ENCODE assay signal across 10 cellular contexts in the genomic region with DNA sequence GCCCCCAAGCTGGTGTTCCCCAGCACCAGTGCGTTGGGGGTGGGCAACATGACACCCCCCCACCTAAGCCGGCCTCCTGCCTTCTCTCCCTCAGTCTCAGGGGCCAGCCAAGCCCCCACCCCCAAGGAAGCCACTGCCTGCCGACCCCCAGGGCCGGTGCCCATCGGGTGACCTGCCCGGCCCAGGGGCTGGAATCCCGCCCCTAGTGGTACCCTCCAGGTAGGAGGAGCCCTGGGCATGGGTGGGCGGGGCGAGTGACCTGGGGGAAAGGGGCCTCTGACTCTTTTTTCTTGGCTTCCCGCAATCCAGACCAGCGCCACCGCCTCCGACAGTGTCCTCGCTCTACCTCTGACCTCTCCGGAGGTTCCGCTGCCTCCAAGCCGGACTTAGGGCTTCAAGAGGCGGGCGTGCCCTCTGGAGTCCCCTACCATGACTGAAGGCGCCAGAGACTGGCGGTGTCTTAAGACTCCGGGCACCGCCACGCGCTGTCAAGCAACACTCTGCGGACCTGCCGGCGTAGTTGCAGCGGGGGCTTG. TPM values are rescaled to one million over a fixed set of nuclear protein-coding genes. Genes with fewer than 3 reads are reported as not detected.
DNase-seq lines count a peak whose midpoint lies in the region; ATAC-seq and TF ChIP-seq lines count a peak whose summit lies in the region.
"Had no signal": no experiment of that assay in that cellular context is flagged by ENCODE, and none has a peak within 500 bp of the region (broad histone marks: within the 10 kb centered on the region; RNA-seq: fewer than 3 reads in every experiment).

No MANE protein-coding gene starts in this region.

- no peak for TF ChIP-seq POLR2A in esophagus muscularis mucosa (IDR thresholded peaks at IDR 0.05; ENCODE audit: low read depth)

- H4K20me1 ChIP-seq in SK-N-SH (ENCODE audit: insufficient read depth), result no peaks in the 10 kb centered on the region

- CTCF ChIA-PET in SK-N-SH (lab: Yijun Ruan, JAX), result interaction anchor here (0.6 to 29.9 kb wide), 42 partner anchors 8 to 317 kb away, joined by 3 to 573 read pairs (median 6); a partner anchor contains a TSS

- H3K79me2 ChIP-seq in SK-N-SH (ENCODE audit: insufficient read depth), result peaks cover 22% of the 10 kb centered on the region

- H3K4me2 ChIP-seq in SK-N-SH, result no peak overlapping the region

- no peaks in the 10 kb centered on the region for H3K9me2 ChIP-seq in SK-N-SH

- DNase-seq in SK-N-SH (peak; percentile 59), NCI-H1105 treated with DMSO at 0.1 percent for 48 hours (lab: John Stamatoyannopoulos, UW) (peak; percentile 11), esophagus muscularis mucosa (ENCODE audit: extremely low spot score) (no peak), psoas muscle (no peak), 8988T (no peak), LoVo (ENCODE audit: low spot score) (no peak)

- no peak for TF ChIP-seq EP300 in SK-N-SH (IDR thresholded peaks at IDR 0.05; ENCODE audit: borderline replicate concordance in 1 of 2, low read depth in 1 of 2, low read length in 1 of 2)
- TF ChIP-seq EP300 in esophagus muscularis mucosa (IDR thresholded peaks at IDR 0.05), result no peak

- POLR2A ChIA-PET in SK-N-SH (lab: Yijun Ruan, JAX), result no interaction called here

- H2AFZ ChIP-seq in SK-N-SH (ENCODE audit: low read depth), result no peak overlapping the region

- 83% methylated on average over 22 of the region's 29 CpGs for WGBS in SK-N-SH (ENCODE audit: low lambda C conversion rate)
- WGBS in esophagus muscularis mucosa, result 23% methylated on average over 9 of the region's 29 CpGs
- WGBS in psoas muscle, 3 donors, result 35 to 44% (median 43%) methylated on average over 28 to 29 of the region's 29 CpGs

- H3K4me3 ChIP-seq in SK-N-SH (ENCODE audit: low read depth in 2 of 2, low read length in 1 of 2) (no peak overlapping the region), esophagus muscularis mucosa (peak overlapping the region in 3 of 4 donors; percentile 65 to 89 (median 73)), psoas muscle (peak overlapping the region; percentile 97)

- no peak for TF ChIP-seq RAD21 in SK-N-SH (IDR thresholded peaks at IDR 0.05; ENCODE audit: low read length)

- TF ChIP-seq CTCF in SK-N-SH (IDR thresholded peaks at IDR 0.05) (no peak), esophagus muscularis mucosa (IDR thresholded peaks at IDR 0.05) (no peak), psoas muscle (IDR thresholded peaks at IDR 0.05) (no peak)

- ATAC-seq in SK-N-SH treated with all-trans-retinoic acid at 6 μM for 48 hours (no peak), psoas muscle (peak in 1 of 4 donors; percentile 2), GM18517 (IDR thresholded peaks at IDR 0.05; ENCODE audit: unreplicated experiment) (no peak)

- H3K27ac ChIP-seq in SK-N-SH (ENCODE audit: low read depth in 2 of 2, low read length in 1 of 2) (no peak overlapping the region), esophagus muscularis mucosa (replicated peaks in 1 of 4) (no peak overlapping the region), psoas muscle (no peak overlapping the region)
- H3K27ac ChIP-seq: dorsolateral prefrontal cortex had no signal

- no peaks in the 10 kb centered on the region for H3K27me3 ChIP-seq in SK-N-SH (ENCODE audit: insufficient read depth)
- peaks cover 0 to 7% (median 0%) of the 10 kb centered on the region in 4 donors for H3K27me3 ChIP-seq in esophagus muscularis mucosa
- H3K27me3 ChIP-seq in psoas muscle (ENCODE audit: insufficient read depth in 3 of 3, low read length in 2 of 3), result no peaks in the 10 kb centered on the region
- H3K27me3 ChIP-seq: dorsolateral prefrontal cortex had no signal

- H3K9me3 ChIP-seq in SK-N-SH, result no peaks in the 10 kb centered on the region
- no peaks in the 10 kb centered on the region for H3K9me3 ChIP-seq in esophagus muscularis mucosa
- H3K9me3 ChIP-seq in psoas muscle, result no peaks in the 10 kb centered on the region

- no peak overlapping the region for H3K9ac ChIP-seq in SK-N-SH

- H3F3A ChIP-seq in SK-N-SH (replicated peaks; ENCODE audit: insufficient read depth), result peaks cover 9% of the 10 kb centered on the region

- intact Hi-C loops in esophagus muscularis mucosa (cut with DNase I), result loop anchor here (5.0 kb wide), 1 partner anchor 100 kb away; a partner anchor contains a TSS
- intact Hi-C loops in psoas muscle (cut with DNase I), result loop anchor here in 1 of 2 donors (1.0 to 10.0 kb wide), 3 partner anchors 22 to 397 kb away; no protein-coding TSS in a partner anchor

- H3K4me1 ChIP-seq in SK-N-SH (ENCODE audit: control insufficient read depth in 1 of 2, insufficient read depth in 2 of 2, low read depth in 1 of 2, low read length in 1 of 2), result peaks cover 0 to 25% of the 10 kb centered on the region in 2 experiments; a peak in 2 of 4 replicates
- peaks cover 37 to 46% (median 42%) of the 10 kb centered on the region in 4 donors for H3K4me1 ChIP-seq in esophagus muscularis mucosa
- peaks cover 19% of the 10 kb centered on the region for H3K4me1 ChIP-seq in psoas muscle

- H3K36me3 ChIP-seq in SK-N-SH (replicated peaks in 1 of 2; ENCODE audit: control insufficient read depth in 1 of 2, insufficient read depth in 2 of 2, low read length in 1 of 2) (peaks cover 0 to 18% of the 10 kb centered on the region in 2 experiments), esophagus muscularis mucosa (peaks cover 19 to 56% (median 46%) of the 10 kb centered on the region in 4 donors), psoas muscle (ENCODE audit: insufficient read depth in 1 of 2, low read depth in 1 of 2) (peaks cover 0 to 39% of the 10 kb centered on the region in 2 donors)

TF ChIP-seq in SK-N-SH, 30 proteins besides CTCF, POLR2A, EP300 and RAD21 (continues in another document):
- TF ChIP-seq MEF2A (IDR thresholded peaks at IDR 0.05; ENCODE audit: borderline replicate concordance, low read depth), result no peak
- no peak for TF ChIP-seq ELF1 (IDR thresholded peaks at IDR 0.05)
- no peak for TF ChIP-seq MXI1 (IDR thresholded peaks at IDR 0.05; ENCODE audit: low read depth, low read length)
- TF ChIP-seq, protein P1, sequence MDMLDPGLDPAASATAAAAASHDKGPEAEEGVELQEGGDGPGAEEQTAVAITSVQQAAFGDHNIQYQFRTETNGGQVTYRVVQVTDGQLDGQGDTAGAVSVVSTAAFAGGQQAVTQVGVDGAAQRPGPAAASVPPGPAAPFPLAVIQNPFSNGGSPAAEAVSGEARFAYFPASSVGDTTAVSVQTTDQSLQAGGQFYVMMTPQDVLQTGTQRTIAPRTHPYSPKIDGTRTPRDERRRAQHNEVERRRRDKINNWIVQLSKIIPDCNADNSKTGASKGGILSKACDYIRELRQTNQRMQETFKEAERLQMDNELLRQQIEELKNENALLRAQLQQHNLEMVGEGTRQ (IDR thresholded peaks at IDR 0.05; ENCODE audit: borderline replicate concordance, low read depth, low read length), result no peak
- TF ChIP-seq GATA2 (CRISPR knock-in tag; IDR thresholded peaks at IDR 0.05), result no peak

TF ChIP-seq in SK-N-SH treated with all-trans-retinoic acid at 6 μM for 48 hours, 23 proteins besides CTCF, POLR2A, EP300 and RAD21 (continues in another document):
- TF ChIP-seq CSDC2 (CRISPR knock-in tag; IDR thresholded peaks at IDR 0.05) (no peak), ZFP30 (CRISPR knock-in tag; IDR thresholded peaks at IDR 0.05) (no peak)

RNA-seq across cellular contexts. Expression of a gene that starts 1.3 kb away (rescaled TPM):
- polyA plus RNA-seq in SK-N-SH (2012; rRNA removed) (15.9 and 17.7 TPM in 2 replicates), psoas muscle (1 to 10 TPM in 2 of 3 donors, under 1 TPM in 1; 0.39 to 1.3 (median 1.2) TPM)
- polyA plus RNA-seq in SK-N-SH (2012; cell fraction: cytosol; rRNA removed), result 10.7 and 13.4 TPM in 2 replicates
- polyA plus RNA-seq in SK-N-SH (2012; cell fraction: nucleus; rRNA removed), result 13.1 and 14.8 TPM in 2 replicates
- total RNA-seq in esophagus muscularis mucosa (1 to 10 TPM in 3 of 4 donors, under 1 TPM in 1; 0.83 to 4.5 (median 3.2) TPM), psoas muscle (1 to 10 TPM in 1 of 4 donors, under 1 TPM in 3; 0.69 to 1.1 (median 0.77) TPM)

RNA-seq across cellular contexts. Expression of a gene that starts 11.1 kb away (rescaled TPM):
- 60.1 and 64.1 TPM in 2 replicates for polyA plus RNA-seq in SK-N-SH (2012; rRNA removed)
- 20.4 and 37.5 TPM in 2 replicates for polyA plus RNA-seq in SK-N-SH (2012; cell fraction: cytosol; rRNA removed)
- polyA plus RNA-seq in SK-N-SH (2012; cell fraction: nucleus; rRNA removed), result 106 and 138 TPM in 2 replicates
- 100 to 1,000 TPM in 2 of 4 donors, 10 to 100 TPM in 2; 61.5 to 142 (median 115) TPM for total RNA-seq in esophagus muscularis mucosa
- total RNA-seq in psoas muscle, result 10 to 100 TPM; 38.4 to 50.9 (median 49.3) TPM
- polyA plus RNA-seq in psoas muscle, result 10 to 100 TPM; 33.2 to 45.4 (median 41.0) TPM

RNA-seq across cellular contexts. Expression of a gene that starts 16.4 kb away (rescaled TPM):
- 5.5 and 6.0 TPM in 2 replicates for polyA plus RNA-seq in SK-N-SH (2012; rRNA removed)
- polyA plus RNA-seq in SK-N-SH (2012; cell fraction: cytosol; rRNA removed), result 3.2 and 4.5 TPM in 2 replicates
- polyA plus RNA-seq in SK-N-SH (2012; cell fraction: nucleus; rRNA removed), result 4.0 and 4.7 TPM in 2 replicates
- 1 to 10 TPM in 2 of 4 donors, under 1 TPM in 1, not detected in 1; 0.91 to 1.7 (median 1.7) TPM for total RNA-seq in esophagus muscularis mucosa
- under 1 TPM in 3 of 4 donors, not detected in 1; 0.32 to 0.69 (median 0.57) TPM for total RNA-seq in psoas muscle
- under 1 TPM; 0.17 to 1.00 (median 0.39) TPM for polyA plus RNA-seq in psoas muscle

RNA-seq across cellular contexts. Expression of a gene that starts 28.6 kb away (rescaled TPM):
- polyA plus RNA-seq in SK-N-SH (2012; rRNA removed) (not detected in 2 replicates), psoas muscle (not detected)
- polyA plus RNA-seq in SK-N-SH (2012; cell fraction: cytosol; rRNA removed), result not detected in 2 replicates
- 0.06 and 0.16 TPM in 2 replicates for polyA plus RNA-seq in SK-N-SH (2012; cell fraction: nucleus; rRNA removed)
- total RNA-seq in esophagus muscularis mucosa (under 1 TPM in 1 of 4 donors, not detected in 3; 0.42 TPM), psoas muscle (under 1 TPM in 2 of 4 donors, not detected in 2; 0.12 to 0.34 TPM)
- total RNA-seq: lung microvascular endothelial cell had no signal

RNA-seq across cellular contexts. Expression of a gene that starts 28.6 kb away (rescaled TPM):
- polyA plus RNA-seq in SK-N-SH (2012; rRNA removed), result 0.76 and 1.1 TPM in 2 replicates
- 0.13 and 0.31 TPM in 2 replicates for polyA plus RNA-seq in SK-N-SH (2012; cell fraction: cytosol; rRNA removed)
- 8.7 and 9.6 TPM in 2 replicates for polyA plus RNA-seq in SK-N-SH (2012; cell fraction: nucleus; rRNA removed)
- under 1 TPM in 2 of 4 donors, not detected in 2; 0.11 to 0.19 TPM for total RNA-seq in esophagus muscularis mucosa
- total RNA-seq in psoas muscle, result under 1 TPM in 2 of 4 donors, not detected in 2; 0.19 to 0.56 TPM
- polyA plus RNA-seq in psoas muscle, result under 1 TPM; 0.04 to 0.38 (median 0.07) TPM

Comparison
In these comparisons a context has a peak if more than half of its experiments do, and no peak if none do; other contexts are left out.
1. DNase-seq: peak in SK-N-SH (single experiment) and NCI-H1105 treated with DMSO at 0.1 percent for 48 hours (single experiment); none in esophagus muscularis mucosa (single experiment), psoas muscle (0 of 2), 8988T (single experiment) and LoVo (single experiment).
2. H3K4me3 ChIP-seq: peak in esophagus muscularis mucosa (3 of 4) and psoas muscle (single experiment); none in SK-N-SH (0 of 2).